13 cellular contexts compared by ENCODE assay signal in genomic region chr1:66168919-66169725, GRCh38.
DNase-seq lines count a peak whose midpoint lies in the region; ATAC-seq, FAIRE-seq and TF ChIP-seq lines count a peak whose summit lies in the region.
"Had no signal": no experiment of that assay in that cellular context is flagged by ENCODE, and none has a peak within 500 bp of the region (broad histone marks: within the 10 kb centered on the region; RNA-seq: fewer than 3 reads in every experiment).

No MANE protein-coding gene starts in this region.

- H3K9me3 ChIP-seq in Loucy (ENCODE audit: insufficient read depth, low read depth, low read length) (no peaks in the 10 kb centered on the region), psoas muscle (no peaks in the 10 kb centered on the region), HepG2 (ENCODE audit: low read length) (no peaks in the 10 kb centered on the region)

- peaks cover 22% of the 10 kb centered on the region for H3K4me1 ChIP-seq in Loucy (ENCODE audit: insufficient read depth, low read length, poor library complexity, severe bottlenecking)
- H3K4me1 ChIP-seq in psoas muscle: no peaks in the 10 kb centered on the region
- H3K4me1 ChIP-seq in HepG2 (ENCODE audit: insufficient read depth, low read length): no peaks in the 10 kb centered on the region

- H3K9me3 Mint-ChIP-seq in activated naive CD8-positive, alpha-beta T cell treated with anti-CD3 and anti-CD28 coated beads, Interleukin-2, amount 50 U/mL, for 24 hours: no peaks in the 10 kb centered on the region
- H3K9me3 Mint-ChIP-seq in CD14-positive monocyte: peaks cover 0 to 3% (median 0%) of the 10 kb centered on the region in 7 donors

- CTCF ChIA-PET in HepG2 (lab: Yijun Ruan, JAX; ENCODE audit: low intra/inter-chr PET ratio, low total read pairs): no interaction called here

- no peak overlapping the region for H3K4me3 Mint-ChIP-seq in activated naive CD8-positive, alpha-beta T cell treated with anti-CD3 and anti-CD28 coated beads, Interleukin-2, amount 50 U/mL, for 24 hours
- H3K4me3 Mint-ChIP-seq in CD14-positive monocyte: no peak overlapping the region
- H3K4me3 Mint-ChIP-seq: naive B cell had no signal

- peaks cover 9% of the 10 kb centered on the region for H3K27me3 Mint-ChIP-seq in activated naive CD8-positive, alpha-beta T cell treated with anti-CD3 and anti-CD28 coated beads, Interleukin-2, amount 50 U/mL, for 24 hours
- peaks cover 0 to 3% (median 0%) of the 10 kb centered on the region in 3 donors for H3K27me3 Mint-ChIP-seq in CD14-positive monocyte (ENCODE audit: low read depth in 3 of 3)
- H3K27me3 Mint-ChIP-seq: naive B cell had no signal

- no peak for TF ChIP-seq RAD21 in HepG2 (CRISPR knock-in tag; IDR thresholded peaks at IDR 0.05)

- FAIRE-seq in HepG2 (lab: Jason Lieb, UNC): no peak

- TF ChIP-seq CTCF in Loucy (conservative IDR thresholded peaks at IDR 0.05; ENCODE audit: low read length) (no peak), psoas muscle (IDR thresholded peaks at IDR 0.05) (no peak), HepG2 (CRISPR knock-in tag; IDR thresholded peaks at IDR 0.05) (no peak), CD14-positive monocyte (IDR thresholded peaks at IDR 0.05) (no peak)

- no peaks in the 10 kb centered on the region for H3K9me2 ChIP-seq in Loucy (replicated peaks; ENCODE audit: low read depth, low read length)

- peak; percentile 36 for ATAC-seq in activated naive CD8-positive, alpha-beta T cell treated with anti-CD3 and anti-CD28 coated beads, Interleukin-2, amount 50 U/mL, for 24 hours
- ATAC-seq in psoas muscle (peak in 3 of 4 donors; percentile 49 to 54 (median 51)), HepG2 (no peak), HG03469 (IDR thresholded peaks at IDR 0.05; ENCODE audit: unreplicated experiment) (no peak)

- H3K79me2 ChIP-seq in Loucy (ENCODE audit: insufficient read depth, low read length) (no peaks in the 10 kb centered on the region), HepG2 (ENCODE audit: insufficient read depth, low read length) (no peaks in the 10 kb centered on the region)

- H3K9ac ChIP-seq in Loucy (ENCODE audit: low read depth, low read length, poor library complexity, severe bottlenecking) (no peak overlapping the region), HepG2 (ENCODE audit: insufficient read depth, low read depth, low read length) (no peak overlapping the region)

- TF ChIP-seq EP300 in HepG2 (IDR thresholded peaks at IDR 0.05; ENCODE audit: low read depth in 2 of 2, low read length in 2 of 2): no peak
- TF ChIP-seq EP300 in HepG2 (CRISPR knock-in tag; IDR thresholded peaks at IDR 0.05; ENCODE audit: borderline replicate concordance): no peak

- peak overlapping the region; percentile 3 for H3K27ac ChIP-seq in psoas muscle
- no peak overlapping the region for H3K27ac ChIP-seq in HepG2 (ENCODE audit: extremely low read length, insufficient read depth, low read length)
- H3K27ac ChIP-seq: brain microvascular endothelial cell had no signal

- BruUV-seq in HepG2 (replicated peaks; lab: Mats Ljungman, UMichigan): no TSS peak

- peaks cover 14% of the 10 kb centered on the region for H3K4me1 Mint-ChIP-seq in activated naive CD8-positive, alpha-beta T cell treated with anti-CD3 and anti-CD28 coated beads, Interleukin-2, amount 50 U/mL, for 24 hours
- no peaks in the 10 kb centered on the region for H3K4me1 Mint-ChIP-seq in CD14-positive monocyte

- H2AFZ ChIP-seq in Loucy (ENCODE audit: low read length) (no peak overlapping the region), HepG2 (ENCODE audit: low read length) (no peak overlapping the region)

- no peak for TF ChIP-seq POLR2A in HepG2 (IDR thresholded peaks at IDR 0.05; ENCODE audit: insufficient read depth in 1 of 2, low read depth in 2 of 2, low read length in 2 of 2)

- H3K4me3 ChIP-seq in Loucy (ENCODE audit: low read length, poor library complexity, severe bottlenecking) (no peak overlapping the region), psoas muscle (no peak overlapping the region), HepG2 (replicated peaks in 1 of 3; ENCODE audit: insufficient read depth in 1 of 3, low read depth in 2 of 3, low read length in 3 of 3) (no peak overlapping the region)

- no peaks in the 10 kb centered on the region for H3K27me3 ChIP-seq in Loucy (ENCODE audit: insufficient read depth, low read length, poor library complexity, severe bottlenecking)
- H3K27me3 ChIP-seq in psoas muscle (ENCODE audit: insufficient read depth in 3 of 3, low read length in 2 of 3): no peaks in the 10 kb centered on the region
- no peaks in the 10 kb centered on the region for H3K27me3 ChIP-seq in HepG2 (ENCODE audit: control insufficient read depth in 1 of 2, insufficient read depth in 2 of 2, low read length in 2 of 2)
- H3K27me3 ChIP-seq: brain microvascular endothelial cell had no signal

- H3K36me3 Mint-ChIP-seq in activated naive CD8-positive, alpha-beta T cell treated with anti-CD3 and anti-CD28 coated beads, Interleukin-2, amount 50 U/mL, for 24 hours (ENCODE audit: low read depth): no peaks in the 10 kb centered on the region
- H3K36me3 Mint-ChIP-seq in CD14-positive monocyte: no peaks in the 10 kb centered on the region

- intact Hi-C loops in psoas muscle (cut with DNase I) (loop anchor here in 1 of 2 donors (2.0 kb wide), 1 partner anchor 74 kb away; no protein-coding TSS in a partner anchor), HepG2 (cut with micrococcal nuclease; ENCODE audit: unreplicated experiment) (no loop called here), CD14-positive monocyte (cut with micrococcal nuclease) (no loop called here)

- H4K20me1 ChIP-seq in Loucy (ENCODE audit: insufficient read depth, low read length, poor library complexity, severe bottlenecking): no peaks in the 10 kb centered on the region
- H4K20me1 ChIP-seq in HepG2 (ENCODE audit: insufficient read depth, low read length): no peaks in the 10 kb centered on the region

- H3K36me3 ChIP-seq in Loucy (ENCODE audit: insufficient read depth, low read length): no peaks in the 10 kb centered on the region
- H3K36me3 ChIP-seq in psoas muscle (ENCODE audit: insufficient read depth in 1 of 2, low read depth in 1 of 2): no peaks in the 10 kb centered on the region
- no peaks in the 10 kb centered on the region for H3K36me3 ChIP-seq in HepG2 (replicated peaks in 1 of 2; ENCODE audit: control insufficient read depth in 1 of 2, insufficient read depth in 2 of 2, low read length in 2 of 2)
- H3K36me3 ChIP-seq: brain microvascular endothelial cell had no signal

- 16 to 20% (median 16%) methylated on average over 6 of the region's 6 CpGs for WGBS in psoas muscle, 3 donors
- WGBS in HepG2 (ENCODE audit: low lambda C conversion rate): under 1% methylated on average over 6 of the region's 6 CpGs

- POLR2A ChIA-PET in HepG2 (lab: Yijun Ruan, JAX): no interaction called here

- H3K27ac Mint-ChIP-seq in activated naive CD8-positive, alpha-beta T cell treated with anti-CD3 and anti-CD28 coated beads, Interleukin-2, amount 50 U/mL, for 24 hours: no peak overlapping the region
- H3K27ac Mint-ChIP-seq in CD14-positive monocyte: no peak overlapping the region

- H3F3A ChIP-seq in Loucy (ENCODE audit: low read depth): no peaks in the 10 kb centered on the region

- DNase-seq in NCI-H345 (lab: John Stamatoyannopoulos, UW) (peak; percentile 37), NCI-H345 treated with DMSO at 0.1 percent for 48 hours (lab: John Stamatoyannopoulos, UW; ENCODE audit: unreplicated experiment) (no peak), psoas muscle (no peak), HepG2 (ENCODE audit: low spot score) (no peak), CD14-positive monocyte (ENCODE audit: low spot score) (no peak)
- DNase-seq in activated naive CD8-positive, alpha-beta T cell treated with anti-CD3 and anti-CD28 coated beads, Interleukin-2, amount 50 U/mL, for 24 hours: no peak
- DNase-seq: 8988T, brain microvascular endothelial cell, DMS79, erythroblast, naive B cell had no signal

- peak overlapping the region; percentile 41 for H3K4me2 ChIP-seq in Loucy (ENCODE audit: low read depth, low read length, poor library complexity, severe bottlenecking)
- H3K4me2 ChIP-seq in HepG2 (ENCODE audit: low read depth, low read length): no peak overlapping the region

- in situ Hi-C loops in HepG2 (cut with HindIII; ENCODE audit: extremely low pct_ligation_motif_present, low pct_unique_long_range_greater_than_20kb): no loop called here

TF ChIP-seq in HepG2, 621 proteins besides CTCF, POLR2A, EP300 and RAD21:
- TF ChIP-seq LCORL (IDR thresholded peaks at IDR 0.05) (no peak), LCORL (CRISPR knock-in tag; IDR thresholded peaks at IDR 0.05) (no peak), MTF2 (CRISPR knock-in tag; IDR thresholded peaks at IDR 0.05; ENCODE audit: borderline replicate concordance) (no peak), SOX13 (IDR thresholded peaks at IDR 0.05) (no peak), SOX13 (CRISPR knock-in tag; conservative IDR thresholded peaks at IDR 0.05 in 1 of 2, IDR thresholded peaks at IDR 0.05 in 1 of 2) (no peak), ZNF670 (CRISPR knock-in tag; IDR thresholded peaks at IDR 0.05; ENCODE audit: borderline replicate concordance) (no peak), DR1 (CRISPR knock-in tag; IDR thresholded peaks at IDR 0.05) (no peak), ZNF18 (CRISPR knock-in tag; IDR thresholded peaks at IDR 0.05; ENCODE audit: insufficient replicate concordance) (no peak), HMGA1 (CRISPR knock-in tag; conservative IDR thresholded peaks at IDR 0.05) (no peak), AGO2 (optimal IDR thresholded peaks at IDR 0.05; ENCODE audit: low read depth, low read length) (no peak), ZNF558 (CRISPR knock-in tag; IDR thresholded peaks at IDR 0.05; ENCODE audit: borderline replicate concordance) (no peak)

Comparison
In these comparisons a context has a peak if more than half of its experiments do, and no peak if none do; other contexts are left out.
1. ATAC-seq: peak in activated naive CD8-positive, alpha-beta T cell treated with anti-CD3 and anti-CD28 coated beads, Interleukin-2, amount 50 U/mL, for 24 hours (single experiment) and psoas muscle (3 of 4); none in HepG2 (single experiment) and HG03469 (single experiment).